Comparison of ENCODE assay signal across 8 cellular contexts in genomic region chr11:111776398-111777093, GRCh38. TPM values are rescaled to one million over a fixed set of nuclear protein-coding genes. Genes with fewer than 3 reads are reported as not detected.
DNase-seq lines count a peak whose midpoint lies in the region; ATAC-seq and TF ChIP-seq lines count a peak whose summit lies in the region.

No MANE protein-coding gene starts in this region.

- intact Hi-C loops in Right ventricle myocardium inferior (cut with DNase I), result loop anchor here (1.0 to 2.0 kb wide), 2 partner anchors 64 to 174 kb away; partner anchors contain the start of gene SIK2

- TF ChIP-seq CTCF in GM06990 (IDR thresholded peaks at IDR 0.05; ENCODE audit: insufficient read depth, low read length, poor library complexity, severe bottlenecking), result no peak

- DNase-seq in GM06990 (ENCODE audit: extremely low read depth, insufficient read length) (peak; percentile 47), OCI-M1 (lab: John Stamatoyannopoulos, UW) (peak; percentile 42), hippocampal formation (lab: John Stamatoyannopoulos, UW) (no peak), NCI-H748 (lab: John Stamatoyannopoulos, UW; ENCODE audit: unreplicated experiment) (no peak), Right ventricle myocardium inferior (ENCODE audit: missing footprints) (no peak), NCI-H446 (lab: John Stamatoyannopoulos, UW) (no peak)

- H3K4me3 ChIP-seq in GM06990 (replicated peaks; ENCODE audit: low read depth, low read length), result no peak overlapping the region

- H3K27me3 ChIP-seq in GM06990 (replicated peaks; ENCODE audit: control insufficient read depth, insufficient read depth, low read length), result no peaks in the 10 kb centered on the region

- peak; percentile 95 for ATAC-seq in GM19438 (IDR thresholded peaks at IDR 0.05; ENCODE audit: low read depth, unreplicated experiment)
- ATAC-seq in HG02981 (IDR thresholded peaks at IDR 0.05; ENCODE audit: unreplicated experiment), result peak; percentile 95
- no peak for ATAC-seq in Right ventricle myocardium inferior

- no peaks in the 10 kb centered on the region for H3K36me3 ChIP-seq in GM06990 (ENCODE audit: control insufficient read depth, insufficient read depth, low read length)

RNA-seq across cellular contexts. Expression of gene PPP2R1B, which starts 10.4 kb away (rescaled TPM):
- 7.8 TPM for total RNA-seq in Right ventricle myocardium inferior

Comparison
In these comparisons a context has a peak if more than half of its experiments do, and no peak if none do; other contexts are left out.
1. DNase-seq: peak in GM06990 (single experiment) and OCI-M1 (single experiment); none in hippocampal formation (0 of 2), NCI-H748 (single experiment), Right ventricle myocardium inferior (single experiment) and NCI-H446 (0 of 2).